ENCODE assay signal across 8 cellular contexts in the genomic region with DNA sequence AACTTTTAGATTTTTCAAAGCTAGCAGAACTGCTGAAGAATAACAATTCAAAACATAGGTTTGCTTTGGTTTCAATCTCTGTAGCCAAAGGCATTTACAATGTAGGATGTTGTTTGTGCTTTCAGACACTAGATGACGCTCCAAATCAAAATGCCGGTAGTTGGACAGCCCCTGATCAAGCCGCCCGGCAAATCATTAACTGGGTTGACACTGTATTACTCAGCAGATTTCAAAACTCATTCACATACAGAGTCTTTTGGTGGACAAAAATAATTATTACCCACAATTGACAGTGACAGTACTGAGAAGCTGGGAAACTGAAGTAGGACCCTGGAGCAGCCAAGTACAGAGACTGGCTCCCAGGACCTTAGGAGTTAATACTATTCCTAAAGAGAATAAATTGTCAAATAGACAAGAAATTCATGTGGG. TPM values are rescaled to one million over a fixed set of nuclear protein-coding genes. Genes with fewer than 3 reads are reported as not detected.
DNase-seq lines count a peak whose midpoint lies in the region; TF ChIP-seq lines count a peak whose summit lies in the region.

No MANE protein-coding gene starts in this region.

- no peaks in the 10 kb centered on the region for H3K27me3 ChIP-seq in MG63
- no peaks in the 10 kb centered on the region for H3K27me3 ChIP-seq in SK-N-SH (ENCODE audit: insufficient read depth)

- no peaks in the 10 kb centered on the region for H3K79me2 ChIP-seq in SK-N-SH (ENCODE audit: insufficient read depth)

- H3K4me1 ChIP-seq in SK-N-SH (ENCODE audit: control insufficient read depth in 1 of 2, insufficient read depth in 2 of 2, low read depth in 1 of 2, low read length in 1 of 2) = no peaks in the 10 kb centered on the region

- peaks cover 10% of the 10 kb centered on the region for H3K4me1 Mint-ChIP-seq in brain
- peaks cover 0 to 4% of the 10 kb centered on the region in 2 donors for H3K4me1 Mint-ChIP-seq in immature natural killer cell

- peak; percentile 86 for TF ChIP-seq RAD21 in SK-N-SH (IDR thresholded peaks at IDR 0.05; ENCODE audit: low read length)

- H3K27ac ChIP-seq in SK-N-SH (ENCODE audit: low read depth in 2 of 2, low read length in 1 of 2) = no peak overlapping the region

- no peak overlapping the region for H3K4me3 ChIP-seq in HFF-Myc (replicated peaks; ENCODE audit: low read depth, low read length)
- no peak overlapping the region for H3K4me3 ChIP-seq in MG63
- H3K4me3 ChIP-seq in SK-N-SH (ENCODE audit: low read depth in 2 of 2, low read length in 1 of 2) = peak overlapping the region in 1 of 2 experiments; percentile 23; a peak in 1 of 4 replicates

- H3K36me3 ChIP-seq in MG63 (no peaks in the 10 kb centered on the region), SK-N-SH (replicated peaks in 1 of 2; ENCODE audit: control insufficient read depth in 1 of 2, insufficient read depth in 2 of 2, low read length in 1 of 2) (no peaks in the 10 kb centered on the region)

- peak overlapping the region; percentile 36; the same call in 1 of the 2 replicates for H2AFZ ChIP-seq in SK-N-SH (ENCODE audit: low read depth)

- H3K27ac Mint-ChIP-seq in brain (peak overlapping the region in 2 of 5 experiments; percentile 9 to 75), immature natural killer cell (no peak overlapping the region)

- CTCF ChIA-PET in SK-N-SH (lab: Yijun Ruan, JAX) = interaction anchor here (0.7 to 20.2 kb wide), 13 partner anchors 9 to 49 kb away, joined by 3 to 660 read pairs (median 4); a partner anchor contains a TSS

- 0 out of 2 replicates have a peak overlapping the region, but pooled peaks have one; percentile 12 for H3K4me2 ChIP-seq in SK-N-SH

- TF ChIP-seq CTCF in HFF-Myc (IDR thresholded peaks at IDR 0.05; ENCODE audit: low read depth, low read length, missing control alignments) (peak; percentile 81), SK-N-SH (IDR thresholded peaks at IDR 0.05) (peak; percentile 91), brain (conservative IDR thresholded peaks at IDR 0.05) (peak; percentile 80 to 89)

- H3K9me2 ChIP-seq in SK-N-SH = no peaks in the 10 kb centered on the region

- H3F3A ChIP-seq in SK-N-SH (replicated peaks; ENCODE audit: insufficient read depth) = no peaks in the 10 kb centered on the region

- H3K27me3 Mint-ChIP-seq in brain (peaks cover 13% of the 10 kb centered on the region), immature natural killer cell (ENCODE audit: low read depth in 3 of 3) (peaks cover 1 to 5% (median 5%) of the 10 kb centered on the region in 3 donors)

- peak; percentile 40 for DNase-seq in activated gamma-delta T cell treated with Interleukin-2 at 50 U/mL for 16 hours
- no peak for DNase-seq in activated gamma-delta T cell (lab: John Stamatoyannopoulos, UW)
- peak; percentile 52 for DNase-seq in HFF-Myc (ENCODE audit: extremely low read depth, low read depth)
- DNase-seq in MG63 = peak; percentile 49
- DNase-seq in SK-N-SH = peak; percentile 66
- peak; percentile 54 to 68 (median 54) for DNase-seq in immature natural killer cell
- DNase-seq in stimulated activated CD4-positive, alpha-beta T cell treated with anti-CD3 and anti-CD28 coated beads, Interleukin-2, amount 100 ng/mL, for 4 hours (ENCODE audit: low read depth) = peak; percentile 53

- no peak for TF ChIP-seq EP300 in SK-N-SH (IDR thresholded peaks at IDR 0.05; ENCODE audit: borderline replicate concordance in 1 of 2, low read depth in 1 of 2, low read length in 1 of 2)

- no peaks in the 10 kb centered on the region for H3K9me3 Mint-ChIP-seq in brain
- no peaks in the 10 kb centered on the region for H3K9me3 Mint-ChIP-seq in immature natural killer cell

- H3K36me3 Mint-ChIP-seq in brain (no peaks in the 10 kb centered on the region), immature natural killer cell (no peaks in the 10 kb centered on the region)

- WGBS in SK-N-SH (ENCODE audit: low lambda C conversion rate) = 7% methylated on average over 4 of the region's 4 CpGs

- no peaks in the 10 kb centered on the region for H3K9me3 ChIP-seq in MG63
- H3K9me3 ChIP-seq in SK-N-SH = no peaks in the 10 kb centered on the region

- H4K20me1 ChIP-seq in SK-N-SH (ENCODE audit: insufficient read depth) = no peaks in the 10 kb centered on the region

- H3K9ac ChIP-seq in SK-N-SH = no peak overlapping the region

- H3K4me3 Mint-ChIP-seq in brain (peak overlapping the region in 3 of 5 experiments; percentile 41 to 51 (median 51)), immature natural killer cell (no peak overlapping the region)

- POLR2A ChIA-PET in SK-N-SH (lab: Yijun Ruan, JAX) = no interaction called here

TF ChIP-seq in SK-N-SH, 30 proteins besides CTCF, POLR2A, EP300 and RAD21:
- TF ChIP-seq SMC3 (IDR thresholded peaks at IDR 0.05; ENCODE audit: low read depth, low read length) = peak; percentile 80
- TF ChIP-seq CHD2 (IDR thresholded peaks at IDR 0.05; ENCODE audit: low read length, partially characterized antibody) = no peak

RNA-seq across cellular contexts. Expression of a gene that starts 21.3 kb away (rescaled TPM):
- 7.7 and 9.1 TPM in 2 replicates for total RNA-seq in MG63 (2014; rRNA removed; shearing (Covaris generic); ENCODE audit: low replicate concordance)
- polyA plus RNA-seq in SK-N-SH (2012; rRNA removed) = not detected in 2 replicates
- polyA plus RNA-seq in SK-N-SH (2012; cell fraction: cytosol; rRNA removed) = not detected in 2 replicates
- not detected in 2 replicates for polyA plus RNA-seq in SK-N-SH (2012; cell fraction: nucleus; rRNA removed)
- 1.6 TPM for polyA plus RNA-seq in brain (ENCODE audit: insufficient read depth, low read depth, low replicate concordance)
- polyA plus RNA-seq in immature natural killer cell = 1 to 10 TPM in 2 of 3 donors, under 1 TPM in 1; 0.90 to 5.1 (median 1.8) TPM

Comparison
In these comparisons a context has a peak if more than half of its experiments do, and no peak if none do; other contexts are left out.
1. H3K4me3 Mint-ChIP-seq: peak in brain (3 of 5); none in immature natural killer cell (0 of 5).
2. Peak in every context shown above with its lines, with median percentiles within 50 percentile points of each other: CTCF ChIP-seq.